8 cellular contexts compared by ENCODE assay signal in genomic region chr2:12719400-12720104, GRCh38. TPM values are rescaled to one million over a fixed set of nuclear protein-coding genes. Genes with fewer than 3 reads are reported as not detected.
DNase-seq lines count a peak whose midpoint lies in the region; ATAC-seq and TF ChIP-seq lines count a peak whose summit lies in the region.

No MANE protein-coding gene starts in this region.

- no peaks in the 10 kb centered on the region for H4K20me1 ChIP-seq in HCT116 (ENCODE audit: insufficient read depth)

- no peaks in the 10 kb centered on the region for H3K9me2 ChIP-seq in HCT116 (ENCODE audit: insufficient read depth)

- H3K4me2 ChIP-seq in HCT116 (ENCODE audit: low read length): no peak overlapping the region

- TF ChIP-seq RAD21 in HCT116 (IDR thresholded peaks at IDR 0.05; ENCODE audit: low read depth): no peak

- H3K9me3 ChIP-seq in HCT116 (ENCODE audit: control insufficient read depth in 1 of 2, insufficient read depth in 1 of 2, low read depth in 1 of 2, low read length in 2 of 2): no peaks in the 10 kb centered on the region

- no peak overlapping the region for H3K27ac ChIP-seq in HCT116 (ENCODE audit: low read depth, low read length)

- H3K4me1 Mint-ChIP-seq in T-helper 1 cell treated with Interleukin-12 subunit alpha and Interleukin-12 subunit beta and Interleukin-4 antibody, amounts not matched to agents 30 μg/mL and 1 μg/mL, for 36 hours (ENCODE audit: low read depth): peaks cover 62% of the 10 kb centered on the region

- H3K36me3 Mint-ChIP-seq in T-helper 1 cell treated with Interleukin-12 subunit alpha and Interleukin-12 subunit beta and Interleukin-4 antibody, amounts not matched to agents 30 μg/mL and 1 μg/mL, for 36 hours (ENCODE audit: low read depth): peaks cover 38% of the 10 kb centered on the region

- no peaks in the 10 kb centered on the region for H3K9me3 Mint-ChIP-seq in T-helper 1 cell treated with Interleukin-12 subunit alpha and Interleukin-12 subunit beta and Interleukin-4 antibody, amounts not matched to agents 30 μg/mL and 1 μg/mL, for 36 hours

- H3K27ac Mint-ChIP-seq in T-helper 1 cell treated with Interleukin-12 subunit alpha and Interleukin-12 subunit beta and Interleukin-4 antibody, amounts not matched to agents 30 μg/mL and 1 μg/mL, for 36 hours: peak overlapping the region; percentile 73

- intact Hi-C loops in HCT116 (cut with micrococcal nuclease): loop anchor here (5.0 to 10.0 kb wide), 4 partner anchors 213 to 545 kb away; no protein-coding TSS in a partner anchor

- CTCF ChIA-PET in HCT116 (lab: Charles Lee): no interaction called here

- no peaks in the 10 kb centered on the region for H3K79me2 ChIP-seq in HCT116 (ENCODE audit: insufficient read depth, low read length)

- H2AFZ ChIP-seq in HCT116 (ENCODE audit: low read depth, low read length, poor library complexity, severe bottlenecking): no peak overlapping the region

- RAD21 ChIA-PET in HCT116 (lab: Charles Lee; ENCODE audit: low non-redundant PET in 1 of 2, low total read pairs in 2 of 2, uncharacterized antibody in 2 of 2, unreplicated experiment in 2 of 2): no interaction called here

- H3K4me3 Mint-ChIP-seq in T-helper 1 cell treated with Interleukin-12 subunit alpha and Interleukin-12 subunit beta and Interleukin-4 antibody, amounts not matched to agents 30 μg/mL and 1 μg/mL, for 36 hours: peak overlapping the region; percentile 96

- peaks cover 11 to 24% of the 10 kb centered on the region in 2 experiments for H3K4me1 ChIP-seq in HCT116 (ENCODE audit: control insufficient read depth in 1 of 2, insufficient read depth in 2 of 2, low read length in 2 of 2)

- ATAC-seq in HCT116: no peak
- ATAC-seq in GM18502 (IDR thresholded peaks at IDR 0.05; ENCODE audit: poor library complexity, unreplicated experiment): no peak

- H3K27me3 ChIP-seq in HCT116 (ENCODE audit: insufficient read depth, low read length): no peaks in the 10 kb centered on the region

- TSS peak; percentile 4 for BruUV-seq in HCT116 (replicated peaks; lab: Mats Ljungman, UMichigan)

- H3K36me3 ChIP-seq in HCT116 (ENCODE audit: control insufficient read depth in 1 of 2, insufficient read depth in 2 of 2, low read length in 2 of 2): no peaks in the 10 kb centered on the region

- no peak for TF ChIP-seq POLR2A in HCT116 (IDR thresholded peaks at IDR 0.05; ENCODE audit: borderline replicate concordance, extremely low read depth, insufficient read depth, insufficient read length)

- no peak overlapping the region for H3K9ac ChIP-seq in HCT116 (ENCODE audit: low read length)

- peaks cover 20% of the 10 kb centered on the region for H3K27me3 Mint-ChIP-seq in T-helper 1 cell treated with Interleukin-12 subunit alpha and Interleukin-12 subunit beta and Interleukin-4 antibody, amounts not matched to agents 30 μg/mL and 1 μg/mL, for 36 hours (ENCODE audit: low read depth)

- TF ChIP-seq CTCF in HCT116 (IDR thresholded peaks at IDR 0.05 in 2 of 3, conservative IDR thresholded peaks at IDR 0.05 in 1 of 3; ENCODE audit: borderline replicate concordance in 1 of 3, insufficient read depth in 1 of 3, low read depth in 2 of 3, low read length in 2 of 3): no peak
- TF ChIP-seq CTCF in fibroblast of villous mesenchyme (IDR thresholded peaks at IDR 0.05; ENCODE audit: insufficient read depth, low read depth, low read length): no peak

- POLR2A ChIA-PET in HCT116 (lab: Charles Lee): no interaction called here

- DNase-seq in HCT116 (ENCODE audit: low read depth, low spot score) (no peak), fibroblast of villous mesenchyme (ENCODE audit: low read depth) (peak; percentile 70), skeletal muscle cell (ENCODE audit: low read depth) (no peak), NOMO-1 treated with DMSO at 0.1 percent for 48 hours (lab: John Stamatoyannopoulos, UW; ENCODE audit: unreplicated experiment) (no peak), NCI-H1436 treated with DMSO at 0.1 percent for 48 hours (lab: John Stamatoyannopoulos, UW) (no peak)
- DNase-seq in activated CD4-positive, CD25-positive, alpha-beta regulatory T cell (lab: John Stamatoyannopoulos, UW): no peak

- no peak overlapping the region for H3K4me3 ChIP-seq in HCT116 (replicated peaks in 1 of 2; ENCODE audit: low read depth in 1 of 2, low read length in 2 of 2)
- peak overlapping the region; percentile 93 for H3K4me3 ChIP-seq in fibroblast of villous mesenchyme (ENCODE audit: low read depth, low read length)
- peak overlapping the region; percentile 90 for H3K4me3 ChIP-seq in skeletal muscle cell (ENCODE audit: low read depth, low read length)

TF ChIP-seq in HCT116, 20 proteins besides CTCF, POLR2A, EP300 and RAD21:
- TF ChIP-seq FOSL1 (IDR thresholded peaks at IDR 0.05; ENCODE audit: low read depth) (no peak), ZFX (IDR thresholded peaks at IDR 0.05) (no peak), EZH2phosphoT487 (IDR thresholded peaks at IDR 0.05; ENCODE audit: borderline replicate concordance) (no peak), SIN3A (IDR thresholded peaks at IDR 0.05; ENCODE audit: low read depth) (no peak), ZBTB33 (IDR thresholded peaks at IDR 0.05; ENCODE audit: extremely low read depth, insufficient replicate concordance, low read length) (no peak), YY1 (IDR thresholded peaks at IDR 0.05; ENCODE audit: extremely low read depth, insufficient replicate concordance, low read depth, low read length) (no peak), SP1 (IDR thresholded peaks at IDR 0.05; ENCODE audit: low read depth) (no peak), EZH2 (IDR thresholded peaks at IDR 0.05) (no peak), POLR2AphosphoS5 (IDR thresholded peaks at IDR 0.05; ENCODE audit: low read depth, low read length) (no peak), CEBPB (IDR thresholded peaks at IDR 0.05; ENCODE audit: low read depth) (no peak; the same call in 1 of the 2 replicates), REST (IDR thresholded peaks at IDR 0.05; ENCODE audit: low read depth) (no peak), ATF3 (IDR thresholded peaks at IDR 0.05) (no peak), JUND (IDR thresholded peaks at IDR 0.05) (no peak), SRF (IDR thresholded peaks at IDR 0.05; ENCODE audit: low read depth) (no peak), MAX (IDR thresholded peaks at IDR 0.05) (no peak), ELF1 (IDR thresholded peaks at IDR 0.05; ENCODE audit: borderline replicate concordance, low read depth) (no peak), TCF7L2 (IDR thresholded peaks at IDR 0.05; ENCODE audit: borderline replicate concordance, extremely low read depth, insufficient read depth, insufficient read length) (no peak)
TF ChIP-seq in HCT116: peak in this region for 0.

RNA-seq across cellular contexts. Expression of gene TRIB2, which starts 2.8 kb away (rescaled TPM):
- total RNA-seq in HCT116 (2021; ENCODE audit: unreplicated experiment) (12.4 TPM), fibroblast of villous mesenchyme (28.0 and 28.9 TPM in 2 replicates)
- 10.9 and 11.7 TPM in 2 replicates for polyA plus RNA-seq in HCT116 (2012)

Comparison
In these comparisons a context has a peak if more than half of its experiments do, and no peak if none do; other contexts are left out.
1. H3K4me3 ChIP-seq: peak in fibroblast of villous mesenchyme (single experiment) and skeletal muscle cell (single experiment); none in HCT116 (0 of 2).